In genomic region chrX:109709129-109709631, GRCh38 we compare ENCODE assay signal across 8 cellular contexts. TPM values are rescaled to one million over a fixed set of nuclear protein-coding genes. Genes with fewer than 3 reads are reported as not detected.
A peak's percentile ranks its signal among the peaks of the same experiment; 100 is the strongest.
DNase-seq lines count a peak whose midpoint lies in the region; ATAC-seq and TF ChIP-seq lines count a peak whose summit lies in the region.

No MANE protein-coding gene starts in this region.

- DNase-seq in GM13976 (ENCODE audit: low spot score) (peak; percentile 36), M059J (ENCODE audit: low read depth) (peak; percentile 71), chondrocyte (ENCODE audit: low spot score) (no peak), gastrocnemius medialis (no peak), esophagus muscularis mucosa (ENCODE audit: extremely low spot score) (no peak), pons (ENCODE audit: low spot score) (no peak), NCI-H446 treated with DMSO at 0.1 percent for 48 hours (lab: John Stamatoyannopoulos, UW) (no peak)

- H3K27me3 Mint-ChIP-seq in chondrocyte (ENCODE audit: low read depth), result no peaks in the 10 kb centered on the region

- intact Hi-C loops in gastrocnemius medialis (cut with DNase I; ENCODE audit: low total_unique reads) (no loop called here), esophagus muscularis mucosa (cut with DNase I) (no loop called here)

- H3K36me3 ChIP-seq in gastrocnemius medialis (no peaks in the 10 kb centered on the region), esophagus muscularis mucosa (no peaks in the 10 kb centered on the region)

- H3K27ac ChIP-seq in gastrocnemius medialis (peak overlapping the region; percentile 8 to 48 (median 28)), esophagus muscularis mucosa (replicated peaks in 1 of 4) (peak overlapping the region in 1 of 4 donors; percentile 39)

- no peak for TF ChIP-seq CTCF in GM13976 (IDR thresholded peaks at IDR 0.05; ENCODE audit: borderline replicate concordance, control extremely low read depth, extremely low read depth, insufficient read depth, missing control alignments)
- TF ChIP-seq CTCF in chondrocyte (IDR thresholded peaks at IDR 0.05), result peak; percentile 55
- no peak for TF ChIP-seq CTCF in gastrocnemius medialis (IDR thresholded peaks at IDR 0.05 in 4 of 5, conservative IDR thresholded peaks at IDR 0.05 in 1 of 5)
- TF ChIP-seq CTCF in esophagus muscularis mucosa (IDR thresholded peaks at IDR 0.05), result no peak

- TF ChIP-seq POLR2A in gastrocnemius medialis (IDR thresholded peaks at IDR 0.05), result no peak
- no peak for TF ChIP-seq POLR2A in esophagus muscularis mucosa (IDR thresholded peaks at IDR 0.05; ENCODE audit: low read depth)

- ATAC-seq in GM21737 (IDR thresholded peaks at IDR 0.05; ENCODE audit: unreplicated experiment), result peak; percentile 65
- ATAC-seq in gastrocnemius medialis, result peak in 1 of 2 donors; percentile 23

- H3K4me1 ChIP-seq in gastrocnemius medialis, result peaks cover 9 to 10% of the 10 kb centered on the region in 2 donors
- H3K4me1 ChIP-seq in esophagus muscularis mucosa, result peaks cover 2 to 27% (median 17%) of the 10 kb centered on the region in 4 donors

- TF ChIP-seq EP300 in esophagus muscularis mucosa (IDR thresholded peaks at IDR 0.05), result no peak

- H3K27ac Mint-ChIP-seq in chondrocyte (ENCODE audit: unreplicated experiment), result peak overlapping the region; percentile 88

- no peak overlapping the region for H3K4me3 Mint-ChIP-seq in chondrocyte (ENCODE audit: unreplicated experiment)

- H3K36me3 Mint-ChIP-seq in chondrocyte (ENCODE audit: low read depth), result peaks cover 3% of the 10 kb centered on the region

- H3K27me3 ChIP-seq in gastrocnemius medialis (peaks cover 0 to 4% (median 0%) of the 10 kb centered on the region in 3 donors), esophagus muscularis mucosa (no peaks in the 10 kb centered on the region)

- peaks cover 50% of the 10 kb centered on the region for H3K4me1 Mint-ChIP-seq in chondrocyte (ENCODE audit: low read depth)

- H3K4me3 ChIP-seq in gastrocnemius medialis (no peak overlapping the region), esophagus muscularis mucosa (no peak overlapping the region)

- H3K9me3 Mint-ChIP-seq in chondrocyte (ENCODE audit: low read depth), result no peaks in the 10 kb centered on the region

- H3K9me3 ChIP-seq in gastrocnemius medialis, result no peaks in the 10 kb centered on the region
- H3K9me3 ChIP-seq in esophagus muscularis mucosa, result no peaks in the 10 kb centered on the region

- in situ Hi-C loops in GM13976 (cut with MboI; ENCODE audit: low sequenced_read_pairs, unreplicated experiment) (no loop called here), gastrocnemius medialis (cut with MboI; ENCODE audit: low sequenced_read_pairs in 4 of 4) (loop anchor here in 1 of 4 donors (25.0 kb wide), 1 partner anchor 453 kb away; no protein-coding TSS in a partner anchor)

- 52% methylated on average over 3 of the region's 3 CpGs for WGBS in esophagus muscularis mucosa

RNA-seq across cellular contexts. Expression of gene ACSL4, which starts 23.9 kb away (rescaled TPM):
- total RNA-seq in M059J (2014; rRNA removed; shearing (Covaris generic)), result 107 and 142 TPM in 2 replicates
- total RNA-seq in chondrocyte (63.3 to 65.5 TPM (median 64.5 TPM) in 3 replicates), gastrocnemius medialis (100 to 1,000 TPM in 3 of 4 donors, 10 to 100 TPM in 1; 18.7 to 259 (median 132) TPM), esophagus muscularis mucosa (10 to 100 TPM; 34.9 to 61.5 (median 47.9) TPM)

Comparison
In these comparisons a context has a peak if more than half of its experiments do, and no peak if none do; other contexts are left out.
1. DNase-seq: peak in GM13976 (single experiment) and M059J (single experiment); none in chondrocyte (single experiment), gastrocnemius medialis (0 of 2), esophagus muscularis mucosa (single experiment), pons (single experiment) and NCI-H446 treated with DMSO at 0.1 percent for 48 hours (single experiment).